In the genomic region with DNA sequence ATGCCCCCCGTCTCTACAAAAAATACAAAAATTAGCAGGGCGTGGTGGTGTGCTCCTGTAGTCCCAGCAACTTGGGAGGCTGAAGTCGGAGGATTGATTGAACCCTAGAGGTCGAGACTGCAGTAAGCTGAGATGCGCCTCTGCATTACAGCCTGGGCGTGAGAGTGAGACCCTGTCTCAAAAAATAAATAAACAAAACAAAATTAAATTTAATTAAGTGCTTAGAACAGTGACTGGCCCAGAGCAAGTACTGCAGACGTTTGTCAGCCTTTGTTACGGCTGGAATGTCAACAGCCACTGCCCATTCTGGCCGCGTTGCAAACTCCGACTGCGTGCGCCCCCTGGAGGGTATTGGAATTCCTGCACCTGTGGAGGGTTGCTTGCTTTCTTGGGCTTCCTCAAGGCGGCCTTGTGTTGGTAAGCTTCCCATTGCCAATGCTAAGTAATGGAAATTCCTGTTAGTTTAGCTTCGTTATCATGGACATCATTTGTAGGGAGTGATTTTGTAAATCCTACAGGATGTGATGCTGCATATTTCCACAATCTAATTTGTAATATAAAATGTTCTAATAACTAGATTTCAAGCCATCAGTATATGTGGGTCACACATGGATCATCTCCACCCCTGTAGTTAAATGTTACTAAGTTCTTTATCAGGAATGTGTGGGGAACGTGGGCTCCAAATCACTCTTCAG, we compare ENCODE assay signal across 9 cellular contexts. TPM values are rescaled to one million over a fixed set of nuclear protein-coding genes. Genes with fewer than 3 reads are reported as not detected.
A peak's percentile ranks its signal among the peaks of the same experiment; 100 is the strongest.
DNase-seq lines count a peak whose midpoint lies in the region; ATAC-seq and TF ChIP-seq lines count a peak whose summit lies in the region.
"Had no signal": no experiment of that assay in that cellular context is flagged by ENCODE, and none has a peak within 500 bp of the region (broad histone marks: within the 10 kb centered on the region; RNA-seq: fewer than 3 reads in every experiment).

No MANE protein-coding gene starts in this region.

- TF ChIP-seq CTCF in left lung (IDR thresholded peaks at IDR 0.05): peak; percentile 90 to 92

- H3K27ac ChIP-seq in left lung: no peak overlapping the region
- H3K27ac ChIP-seq: SK-N-MC had no signal

- H3K4me3 ChIP-seq in left lung: no peak overlapping the region
- H3K4me3 ChIP-seq: SK-N-MC had no signal

- H3K4me1 ChIP-seq in left lung: no peaks in the 10 kb centered on the region

- POLR2A ChIA-PET in activated CD4-positive, alpha-beta T cell treated with anti-CD3 and anti-CD28 coated beads for 36 hours (lab: Charles Lee): no interaction called here

- H3K36me3 ChIP-seq in left lung: no peaks in the 10 kb centered on the region

- DNase-seq in CMK (ENCODE audit: low read depth): peak; percentile 59
- DNase-seq in H4 (ENCODE audit: low spot score): peak; percentile 64
- peak; percentile 55 for DNase-seq in NCI-H345 treated with DMSO at 0.1 percent for 48 hours (lab: John Stamatoyannopoulos, UW; ENCODE audit: unreplicated experiment)
- DNase-seq in activated CD4-positive, alpha-beta T cell treated with anti-CD3 and anti-CD28 coated beads for 36 hours: peak; percentile 86
- peak; percentile 67 for DNase-seq in cerebellum (ENCODE audit: low spot score)
- DNase-seq in left lung: peak; percentile 76 to 91
- peak; percentile 11 to 75 (median 18) for DNase-seq in stimulated activated CD4-positive, alpha-beta T cell treated with anti-CD3 and anti-CD28 coated beads, TNF-alpha, amount 100 ng/mL, for 1 hour (ENCODE audit: low read depth in 3 of 3, low spot score in 1 of 3)

- CTCF ChIA-PET in activated CD4-positive, alpha-beta T cell treated with anti-CD3 and anti-CD28 coated beads for 36 hours (lab: Charles Lee): interaction anchor here (0.5 to 4.9 kb wide), 22 partner anchors 8 to 546 kb away, joined by 3 to 54 read pairs (median 4); partner anchors contain the start of gene FIGLA

- no peaks in the 10 kb centered on the region for H3K36me3 Mint-ChIP-seq in activated CD4-positive, alpha-beta T cell treated with anti-CD3 and anti-CD28 coated beads for 36 hours (ENCODE audit: low read depth)

- H3K27ac Mint-ChIP-seq in activated CD4-positive, alpha-beta T cell treated with anti-CD3 and anti-CD28 coated beads for 36 hours: no peak overlapping the region

- H3K9me3 Mint-ChIP-seq in activated CD4-positive, alpha-beta T cell treated with anti-CD3 and anti-CD28 coated beads for 36 hours (ENCODE audit: low read depth): no peaks in the 10 kb centered on the region

- H3K27me3 Mint-ChIP-seq in activated CD4-positive, alpha-beta T cell treated with anti-CD3 and anti-CD28 coated beads for 36 hours: peaks cover 14% of the 10 kb centered on the region

- intact Hi-C loops in activated CD4-positive, alpha-beta T cell treated with anti-CD3 and anti-CD28 coated beads for 36 hours (cut with DNase I, micrococcal nuclease): loop anchor here (1.0 to 2.0 kb wide), 4 partner anchors 29 to 265 kb away; no protein-coding TSS in a partner anchor
- intact Hi-C loops in left lung (cut with DNase I): loop anchor here in 1 of 2 donors (5.0 kb wide), 1 partner anchor 48 kb away; no protein-coding TSS in a partner anchor

- H3K9me3 ChIP-seq in left lung: no peaks in the 10 kb centered on the region

- H3K4me1 Mint-ChIP-seq in activated CD4-positive, alpha-beta T cell treated with anti-CD3 and anti-CD28 coated beads for 36 hours: no peaks in the 10 kb centered on the region

- peak; percentile 74 for ATAC-seq in activated CD4-positive, alpha-beta T cell treated with anti-CD3 and anti-CD28 coated beads for 36 hours
- ATAC-seq in left lung (peak; percentile 99), GM21528 (IDR thresholded peaks at IDR 0.05; ENCODE audit: low FRiP score, unreplicated experiment) (no peak)

- no peak overlapping the region for H3K4me3 Mint-ChIP-seq in activated CD4-positive, alpha-beta T cell treated with anti-CD3 and anti-CD28 coated beads for 36 hours

- H3K27me3 ChIP-seq in left lung: peaks cover 0 to 33% of the 10 kb centered on the region in 2 donors

RNA-seq across cellular contexts. Expression of gene ATP6V1B1, which starts 15.9 kb away (rescaled TPM):
- total RNA-seq in H4 (2014; rRNA removed; shearing (Covaris generic)): 0.33 and 0.45 TPM in 2 replicates
- not detected for total RNA-seq in activated CD4-positive, alpha-beta T cell treated with anti-CD3 and anti-CD28 coated beads for 36 hours
- not detected for total RNA-seq in cerebellum
- under 1 TPM; 0.76 to 0.89 TPM for total RNA-seq in left lung

RNA-seq across cellular contexts. Expression of gene VAX2, which starts 19.4 kb away (rescaled TPM):
- 2.3 and 6.2 TPM in 2 replicates for total RNA-seq in H4 (2014; rRNA removed; shearing (Covaris generic))
- not detected for total RNA-seq in activated CD4-positive, alpha-beta T cell treated with anti-CD3 and anti-CD28 coated beads for 36 hours
- 0.82 TPM for total RNA-seq in cerebellum
- 1 to 10 TPM in 1 of 2 donors, under 1 TPM in 1; 0.71 to 1.3 TPM for total RNA-seq in left lung

RNA-seq across cellular contexts. Expression of gene ANKRD53, which starts 58.6 kb away (rescaled TPM):
- not detected in 2 replicates for total RNA-seq in H4 (2014; rRNA removed; shearing (Covaris generic))
- total RNA-seq in activated CD4-positive, alpha-beta T cell treated with anti-CD3 and anti-CD28 coated beads for 36 hours: under 1 TPM in 1 of 2 experiments, not detected in 1; 0.14 TPM
- 2.3 TPM for total RNA-seq in cerebellum
- under 1 TPM; 0.52 to 0.96 TPM for total RNA-seq in left lung

Comparison
In these comparisons a context has a peak if more than half of its experiments do, and no peak if none do; other contexts are left out.
1. DNase-seq: peak in every context shown above with its lines; median percentile 86 in activated CD4-positive, alpha-beta T cell treated with anti-CD3 and anti-CD28 coated beads for 36 hours; 84 in left lung; 67 in cerebellum; 64 in H4; 59 in CMK; 55 in NCI-H345 treated with DMSO at 0.1 percent for 48 hours; 18 in stimulated activated CD4-positive, alpha-beta T cell treated with anti-CD3 and anti-CD28 coated beads, TNF-alpha, amount 100 ng/mL, for 1 hour.